Comparison of ENCODE assay signal across 29 cellular contexts in the genomic region with DNA sequence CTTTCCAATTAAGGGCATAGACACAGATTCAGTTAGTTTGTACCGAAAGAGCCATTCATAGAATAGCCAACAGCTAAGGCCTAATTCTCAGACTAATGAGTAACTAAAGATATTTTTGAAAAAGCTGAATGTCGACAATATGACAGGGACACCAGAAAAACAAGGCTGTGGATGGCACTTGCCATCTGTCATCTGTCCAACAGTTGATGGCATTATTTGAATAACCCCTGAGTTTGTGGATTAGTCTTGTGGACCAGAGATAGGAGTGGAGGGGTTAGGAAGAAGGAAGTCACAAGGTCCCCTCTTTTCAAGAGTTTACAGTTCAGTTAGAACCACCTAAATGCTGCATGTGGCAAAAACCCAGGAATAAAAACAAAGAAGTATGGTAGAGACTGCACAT.
"Had no signal": no experiment of that assay in that cellular context is flagged by ENCODE, and none has a peak within 500 bp of the region (broad histone marks: within the 10 kb centered on the region; RNA-seq: fewer than 3 reads in every experiment).

No MANE protein-coding gene starts in this region.

- H3K27me3 ChIP-seq: body of pancreas, esophagus muscularis mucosa, gastrocnemius medialis had no signal

- H3K36me3 Mint-ChIP-seq: activated naive CD4-positive, alpha-beta T cell treated with anti-CD3 and anti-CD28 coated beads, Interleukin-2, amount 50 U/mL, for 24 hours; activated naive CD8-positive, alpha-beta T cell treated with anti-CD3 and anti-CD28 coated beads for 36 hours had no signal

- H3K4me3 ChIP-seq: adrenal gland, body of pancreas, esophagus muscularis mucosa, gastrocnemius medialis, heart left ventricle had no signal

- H3K36me3 ChIP-seq: adrenal gland, esophagus muscularis mucosa, gastrocnemius medialis, heart left ventricle had no signal

- H3K4me1 ChIP-seq: adrenal gland, body of pancreas, esophagus muscularis mucosa, foreskin keratinocyte, gastrocnemius medialis had no signal

- H3K4me3 Mint-ChIP-seq: activated CD4-positive, alpha-beta T cell treated with anti-CD3 and anti-CD28 coated beads for 36 hours; activated CD4-positive, alpha-beta T cell treated with anti-CD3 and anti-CD28 coated beads, Interleukin-2, amount 10 ng/mL, durations not matched to agents 7 days and 5 days; activated CD8-positive, alpha-beta T cell treated with anti-CD3 and anti-CD28 coated beads for 36 hours; activated naive CD4-positive, alpha-beta T cell treated with anti-CD3 and anti-CD28 coated beads for 36 hours; activated naive CD4-positive, alpha-beta T cell treated with anti-CD3 and anti-CD28 coated beads, Interleukin-2, amount 50 U/mL, for 24 hours; activated naive CD8-positive, alpha-beta T cell treated with anti-CD3 and anti-CD28 coated beads for 36 hours; activated naive CD8-positive, alpha-beta T cell treated with anti-CD3 and anti-CD28 coated beads, Interleukin-2, amount 50 U/mL, for 24 hours; activated T-cell treated with anti-CD3 and anti-CD28 coated beads, Interleukin-2, amount 50 U/mL, for 4 hours; activated T-helper 17 cell treated with anti-CD3 and anti-CD28 coated beads, Interleukin-2, amount 50 U/mL, for 72 hours; T-helper 17 cell; T-helper 2 cell treated with Interferon-gamma antibody and Interleukin-4, amounts not matched to agents 5 μg/mL and 100 μg/mL, for 36 hours had no signal

- H3K4me1 Mint-ChIP-seq: activated CD4-positive, alpha-beta T cell treated with anti-CD3 and anti-CD28 coated beads for 36 hours; activated CD4-positive, alpha-beta T cell treated with anti-CD3 and anti-CD28 coated beads, Interleukin-2, amount 10 ng/mL, durations not matched to agents 7 days and 5 days; activated naive CD4-positive, alpha-beta T cell treated with anti-CD3 and anti-CD28 coated beads, Interleukin-2, amount 50 U/mL, for 24 hours; activated T-helper 17 cell treated with anti-CD3 and anti-CD28 coated beads, Interleukin-2, amount 50 U/mL, for 72 hours had no signal

- H3K27me3 Mint-ChIP-seq: activated CD4-positive, alpha-beta T cell treated with anti-CD3 and anti-CD28 coated beads for 36 hours; activated CD8-positive, alpha-beta T cell treated with anti-CD3 and anti-CD28 coated beads for 36 hours; activated naive CD4-positive, alpha-beta T cell treated with anti-CD3 and anti-CD28 coated beads, Interleukin-2, amount 50 U/mL, for 24 hours; activated naive CD8-positive, alpha-beta T cell treated with anti-CD3 and anti-CD28 coated beads for 36 hours; activated T-helper 17 cell treated with anti-CD3 and anti-CD28 coated beads, Interleukin-2, amount 50 U/mL, for 72 hours had no signal

- ATAC-seq: activated CD4-positive, alpha-beta T cell treated with anti-CD3 and anti-CD28 coated beads for 36 hours; activated CD8-positive, alpha-beta T cell treated with anti-CD3 and anti-CD28 coated beads for 36 hours; activated naive CD8-positive, alpha-beta T cell treated with anti-CD3 and anti-CD28 coated beads, Interleukin-2, amount 50 U/mL, for 24 hours; activated T-cell treated with anti-CD3 and anti-CD28 coated beads, Interleukin-2, amount 50 U/mL, for 4 hours; activated T-helper 17 cell treated with anti-CD3 and anti-CD28 coated beads, Interleukin-2, amount 50 U/mL, for 72 hours; gastrocnemius medialis; heart left ventricle; T-helper 17 cell had no signal

- H3K9me3 ChIP-seq: adrenal gland, body of pancreas, esophagus muscularis mucosa, gastrocnemius medialis, heart left ventricle had no signal

- H3K9me3 Mint-ChIP-seq: activated CD4-positive, alpha-beta T cell treated with anti-CD3 and anti-CD28 coated beads, Interleukin-2, amount 10 ng/mL, durations not matched to agents 7 days and 5 days; activated CD8-positive, alpha-beta T cell treated with anti-CD3 and anti-CD28 coated beads for 36 hours; activated naive CD4-positive, alpha-beta T cell treated with anti-CD3 and anti-CD28 coated beads for 36 hours; activated naive CD4-positive, alpha-beta T cell treated with anti-CD3 and anti-CD28 coated beads, Interleukin-2, amount 50 U/mL, for 24 hours; activated naive CD8-positive, alpha-beta T cell treated with anti-CD3 and anti-CD28 coated beads for 36 hours; activated naive CD8-positive, alpha-beta T cell treated with anti-CD3 and anti-CD28 coated beads, Interleukin-2, amount 50 U/mL, for 24 hours; activated T-cell treated with anti-CD3 and anti-CD28 coated beads, Interleukin-2, amount 50 U/mL, for 4 hours; activated T-helper 17 cell treated with anti-CD3 and anti-CD28 coated beads, Interleukin-2, amount 50 U/mL, for 72 hours; T-helper 2 cell treated with Interferon-gamma antibody and Interleukin-4, amounts not matched to agents 5 μg/mL and 100 μg/mL, for 36 hours had no signal

- DNase-seq: activated CD4-positive, alpha-beta T cell treated with anti-CD3 and anti-CD28 coated beads for 36 hours; activated CD4-positive, alpha-beta T cell treated with anti-CD3 and anti-CD28 coated beads, Interleukin-2, amount 10 ng/mL, durations not matched to agents 7 days and 5 days; activated CD4-positive, alpha-beta T cell treated with anti-CD3 and anti-CD28 coated beads, Interleukin-2, amount 50 U/mL, for 4 hours; activated CD4-positive, CD25-positive, alpha-beta regulatory T cell; activated CD4-positive, CD25-positive, alpha-beta regulatory T cell treated with anti-CD3 and anti-CD28 coated beads, Interleukin-2, amount 50 U/mL, for 72 hours; activated CD8-positive, alpha-beta memory T cell treated with anti-CD3 and anti-CD28 coated beads for 24 hours; activated CD8-positive, alpha-beta T cell treated with anti-CD3 and anti-CD28 coated beads for 36 hours; activated effector memory CD4-positive, alpha-beta T cell treated with Interleukin-2 at 50 U/mL for 16 hours; activated naive CD4-positive, alpha-beta T cell treated with anti-CD3 and anti-CD28 coated beads for 36 hours; activated naive CD8-positive, alpha-beta T cell treated with anti-CD3 and anti-CD28 coated beads for 36 hours; activated naive CD8-positive, alpha-beta T cell treated with anti-CD3 and anti-CD28 coated beads, Interleukin-2, amount 50 U/mL, for 24 hours; activated T-cell treated with anti-CD3 and anti-CD28 coated beads, Interleukin-2, amount 50 U/mL, for 4 hours; adrenal gland; aorta; caudate nucleus; cortex of kidney; effector CD8-positive, alpha-beta T cell; gastrocnemius medialis; glutamatergic neuron; heart left ventricle; T-helper 1 cell; T-helper 17 cell; T1000 had no signal

- H3K27ac Mint-ChIP-seq: activated CD4-positive, alpha-beta T cell treated with anti-CD3 and anti-CD28 coated beads for 36 hours; activated CD4-positive, alpha-beta T cell treated with anti-CD3 and anti-CD28 coated beads, Interleukin-2, amount 10 ng/mL, durations not matched to agents 7 days and 5 days; activated CD8-positive, alpha-beta T cell treated with anti-CD3 and anti-CD28 coated beads for 36 hours; activated naive CD4-positive, alpha-beta T cell treated with anti-CD3 and anti-CD28 coated beads for 36 hours; activated naive CD4-positive, alpha-beta T cell treated with anti-CD3 and anti-CD28 coated beads, Interleukin-2, amount 50 U/mL, for 24 hours; activated naive CD8-positive, alpha-beta T cell treated with anti-CD3 and anti-CD28 coated beads for 36 hours; activated naive CD8-positive, alpha-beta T cell treated with anti-CD3 and anti-CD28 coated beads, Interleukin-2, amount 50 U/mL, for 24 hours; activated T-helper 17 cell treated with anti-CD3 and anti-CD28 coated beads, Interleukin-2, amount 50 U/mL, for 72 hours; T-helper 17 cell; T-helper 2 cell treated with Interferon-gamma antibody and Interleukin-4, amounts not matched to agents 5 μg/mL and 100 μg/mL, for 36 hours had no signal

- H3K27ac ChIP-seq: adrenal gland, body of pancreas, esophagus muscularis mucosa, foreskin keratinocyte, gastrocnemius medialis, heart left ventricle had no signal
